14 cellular contexts compared by ENCODE assay signal in the genomic region with DNA sequence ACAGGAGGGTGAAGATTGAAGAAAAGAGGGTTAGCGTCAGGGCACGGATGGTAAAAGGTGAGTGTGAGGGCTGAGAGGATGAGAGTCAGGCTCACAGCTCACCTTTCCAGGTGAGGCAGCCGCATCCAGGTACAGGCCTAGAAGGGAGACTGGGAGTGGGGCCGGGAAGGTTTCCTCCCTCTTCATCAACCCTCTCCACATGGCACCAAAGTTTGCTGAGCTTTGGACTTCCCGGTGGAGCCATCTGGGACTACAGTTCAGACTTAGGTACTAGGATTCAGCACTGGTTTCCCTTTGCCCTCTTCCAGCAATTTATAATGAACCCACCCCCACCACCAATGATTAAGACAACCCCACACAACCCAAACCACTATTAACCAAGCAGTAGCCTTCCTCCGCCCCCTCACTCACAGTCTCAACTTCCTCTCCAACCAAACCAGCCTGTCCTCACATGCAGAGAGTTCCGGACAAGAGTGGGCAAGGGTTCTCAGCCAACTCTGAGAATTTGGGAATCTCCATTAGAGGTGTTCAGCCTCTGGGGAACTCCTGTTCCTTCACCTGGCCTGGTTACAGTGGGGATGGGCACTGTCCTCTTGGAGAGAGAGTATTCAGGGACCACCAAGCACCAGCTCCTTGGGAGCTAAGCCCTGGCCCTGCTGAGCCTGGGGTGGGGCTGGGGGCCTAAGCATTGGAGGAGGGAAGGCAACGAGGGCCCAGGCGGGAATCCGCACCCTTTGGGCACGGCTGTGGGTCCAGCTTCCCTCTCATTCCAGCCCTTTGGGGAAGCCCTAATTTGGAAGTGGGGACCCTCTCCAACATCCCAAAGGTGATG. TPM values are rescaled to one million over a fixed set of nuclear protein-coding genes. Genes with fewer than 3 reads are reported as not detected.
DNase-seq lines count a peak whose midpoint lies in the region; ATAC-seq, FAIRE-seq and TF ChIP-seq lines count a peak whose summit lies in the region.
"Had no signal": no experiment of that assay in that cellular context is flagged by ENCODE, and none has a peak within 500 bp of the region (broad histone marks: within the 10 kb centered on the region; RNA-seq: fewer than 3 reads in every experiment).

No MANE protein-coding gene starts in this region.

- peaks cover 100% of the 10 kb centered on the region for H3K4me1 Mint-ChIP-seq in nephron progenitor cell

- H3K4me2 ChIP-seq in OCI-LY7 (ENCODE audit: low read length) = 0 out of 2 replicates have a peak overlapping the region, but pooled peaks have one; percentile 24
- no peak overlapping the region for H3K4me2 ChIP-seq in endothelial cell of umbilical vein (ENCODE audit: insufficient read depth, low read length)

- H3K9me3 ChIP-seq in OCI-LY7 (ENCODE audit: low read length) = no peaks in the 10 kb centered on the region
- H3K9me3 ChIP-seq in endothelial cell of umbilical vein (replicated peaks; ENCODE audit: control insufficient read depth, insufficient read depth, low read length) = no peaks in the 10 kb centered on the region
- H3K9me3 ChIP-seq: prostate gland had no signal

- no peaks in the 10 kb centered on the region for H3K27me3 Mint-ChIP-seq in nephron progenitor cell (ENCODE audit: low read depth, poor library complexity)

- BruUV-seq in OCI-LY7 (replicated peaks; lab: Mats Ljungman, UMichigan) = no TSS peak
- no TSS peak for BruUV-seq in endothelial cell of umbilical vein (replicated peaks; lab: Mats Ljungman, UMichigan)

- H3K36me3 ChIP-seq in OCI-LY7 (ENCODE audit: insufficient read depth, low read length) (peaks cover 4% of the 10 kb centered on the region; the same call in 1 of the 2 replicates), endothelial cell of umbilical vein (ENCODE audit: control insufficient read depth in 2 of 2, extremely low read depth in 1 of 2, insufficient read depth in 2 of 2, low read length in 2 of 2) (no peaks in the 10 kb centered on the region)
- H3K36me3 ChIP-seq: prostate gland had no signal

- intact Hi-C loops in OCI-LY7 (cut with micrococcal nuclease; ENCODE audit: unreplicated experiment) (no loop called here), endothelial cell of umbilical vein (cut with micrococcal nuclease) (no loop called here)

- H3K79me2 ChIP-seq in OCI-LY7 (ENCODE audit: insufficient read depth, low read depth, low read length) (peaks cover 21% of the 10 kb centered on the region), endothelial cell of umbilical vein (ENCODE audit: control insufficient read depth, insufficient read depth, low read length) (no peaks in the 10 kb centered on the region)

- no peaks in the 10 kb centered on the region for H3K9me3 Mint-ChIP-seq in nephron progenitor cell
- H3K9me3 Mint-ChIP-seq: activated CD4-positive, alpha-beta T cell treated with anti-CD3 and anti-CD28 coated beads, Interleukin-2, amount 10 ng/mL, durations not matched to agents 24 days and 14 days; activated T-helper 17 cell treated with anti-CD3 and anti-CD28 coated beads, Interleukin-2, amount 50 U/mL, for 72 hours; memory B cell had no signal

- H3K27me3 ChIP-seq in endothelial cell of umbilical vein (ENCODE audit: control insufficient read depth in 2 of 2, insufficient read depth in 2 of 2, low read length in 2 of 2) = peaks cover 83 to 95% of the 10 kb centered on the region in 2 experiments

- H3K9ac ChIP-seq in endothelial cell of umbilical vein (replicated peaks; ENCODE audit: extremely low read depth, insufficient read depth, low read length) = no peak overlapping the region

- no peaks in the 10 kb centered on the region for H3K9me1 ChIP-seq in endothelial cell of umbilical vein (replicated peaks; ENCODE audit: control insufficient read depth, extremely low read depth, insufficient read depth, low read length)

- POLR2A ChIA-PET in OCI-LY7 (lab: Charles Lee) = interaction anchor here (1.5 kb wide), 1 partner anchor 15 kb away, joined by 5 read pairs; no protein-coding TSS in a partner anchor
- POLR2A ChIA-PET in endothelial cell of umbilical vein (lab: Charles Lee) = no interaction called here

- DNase-seq in OCI-LY7 (ENCODE audit: low spot score) (no peak), endothelial cell of umbilical vein (ENCODE audit: low read depth, low spot score) (no peak), nephron progenitor cell (peak; percentile 42), NOMO-1 treated with dmso at 0.1 percent for 144 hours (lab: John Stamatoyannopoulos, UW; ENCODE audit: unreplicated experiment) (no peak)
- DNase-seq in activated naive CD4-positive, alpha-beta T cell treated with Interleukin-2 at 50 U/mL for 16 hours = no peak
- DNase-seq: activated CD4-positive, alpha-beta T cell treated with anti-CD3 and anti-CD28 coated beads, Interleukin-2, amount 10 ng/mL, durations not matched to agents 24 days and 14 days; T-helper 1 cell had no signal

- H4K20me1 ChIP-seq in OCI-LY7 (ENCODE audit: insufficient read depth, low read length) = 0 out of 2 replicates have a peak, but pooled peaks cover 4% of the 10 kb centered on the region
- H4K20me1 ChIP-seq in endothelial cell of umbilical vein (replicated peaks; ENCODE audit: control insufficient read depth, extremely low read depth, insufficient read depth, low read length) = no peaks in the 10 kb centered on the region

- TF ChIP-seq CTCF in GM12875 (IDR thresholded peaks at IDR 0.05; ENCODE audit: borderline replicate concordance, insufficient read depth, low read depth, low read length) = no peak
- TF ChIP-seq CTCF in OCI-LY7 (conservative IDR thresholded peaks at IDR 0.05; ENCODE audit: low read length) = no peak
- TF ChIP-seq CTCF in endothelial cell of umbilical vein (IDR thresholded peaks at IDR 0.05; ENCODE audit: extremely low read depth in 1 of 2, insufficient read depth in 1 of 2, low read depth in 1 of 2, low read length in 2 of 2) = no peak
- TF ChIP-seq CTCF in nephron progenitor cell (IDR thresholded peaks at IDR 0.05) = no peak

- H3K4me3 ChIP-seq in GM12875 (ENCODE audit: low read depth, low read length) = peak overlapping the region; percentile 10
- no peak overlapping the region for H3K4me3 ChIP-seq in OCI-LY7 (ENCODE audit: low read depth, low read length, poor library complexity, severe bottlenecking)
- no peak overlapping the region for H3K4me3 ChIP-seq in endothelial cell of umbilical vein (replicated peaks in 1 of 3; ENCODE audit: insufficient read depth in 1 of 3, low read depth in 1 of 3, low read length in 3 of 3)
- H3K4me3 ChIP-seq: prostate gland had no signal

- no peak for ATAC-seq in HG03571 (IDR thresholded peaks at IDR 0.05; ENCODE audit: unreplicated experiment)
- ATAC-seq in HG03342 (IDR thresholded peaks at IDR 0.05; ENCODE audit: unreplicated experiment) = no peak
- ATAC-seq: activated T-helper 17 cell treated with anti-CD3 and anti-CD28 coated beads, Interleukin-2, amount 50 U/mL, for 72 hours had no signal

- peak overlapping the region; percentile 95 for H3K4me3 Mint-ChIP-seq in nephron progenitor cell
- H3K4me3 Mint-ChIP-seq: activated T-helper 17 cell treated with anti-CD3 and anti-CD28 coated beads, Interleukin-2, amount 50 U/mL, for 72 hours had no signal

- no peaks in the 10 kb centered on the region for H3K9me2 ChIP-seq in OCI-LY7 (ENCODE audit: insufficient read depth, low read length)

- H3K27ac ChIP-seq in OCI-LY7 (ENCODE audit: low read depth, low read length, poor library complexity, severe bottlenecking) (no peak overlapping the region), endothelial cell of umbilical vein (ENCODE audit: insufficient read depth, low read depth, low read length) (no peak overlapping the region)
- H3K27ac ChIP-seq: prostate gland had no signal

- peak overlapping the region; percentile 40 for H2AFZ ChIP-seq in OCI-LY7 (ENCODE audit: low read length)
- H2AFZ ChIP-seq in endothelial cell of umbilical vein (ENCODE audit: low read depth, low read length) = no peak overlapping the region

- H3K27ac Mint-ChIP-seq in nephron progenitor cell = peak overlapping the region; percentile 97
- H3K27ac Mint-ChIP-seq: activated CD4-positive, alpha-beta T cell treated with anti-CD3 and anti-CD28 coated beads, Interleukin-2, amount 10 ng/mL, durations not matched to agents 24 days and 14 days; activated T-helper 17 cell treated with anti-CD3 and anti-CD28 coated beads, Interleukin-2, amount 50 U/mL, for 72 hours; memory B cell had no signal

- TF ChIP-seq POLR2A in endothelial cell of umbilical vein (IDR thresholded peaks at IDR 0.05; ENCODE audit: low read depth, low read length) = no peak

- no peak for FAIRE-seq in endothelial cell of umbilical vein (lab: Jason Lieb, UNC)
- FAIRE-seq: D721Med had no signal

- dilution Hi-C loops in endothelial cell of umbilical vein (cut with MboI; ENCODE audit: extremely low pct_ligation_motif_present, low sequenced_read_pairs) = no loop called here

- CTCF ChIA-PET in OCI-LY7 (lab: Charles Lee; ENCODE audit: unreplicated experiment) (interaction anchor here (0.6 kb wide), 1 partner anchor 117 kb away, joined by 4 read pairs; no protein-coding TSS in a partner anchor), endothelial cell of umbilical vein (lab: Charles Lee) (interaction anchor here (0.6 to 2.1 kb wide), 3 partner anchors 19 to 157 kb away, joined by 3 to 9 read pairs (median 3); a partner anchor contains a TSS)

- H3K4me1 ChIP-seq in OCI-LY7 (ENCODE audit: insufficient read depth, low read length, poor library complexity, severe bottlenecking) = peaks cover 38% of the 10 kb centered on the region
- no peaks in the 10 kb centered on the region for H3K4me1 ChIP-seq in endothelial cell of umbilical vein (ENCODE audit: control insufficient read depth, extremely low read depth, insufficient read depth, low read length)
- H3K4me1 ChIP-seq: prostate gland had no signal

- H3K36me3 Mint-ChIP-seq in nephron progenitor cell (ENCODE audit: low read depth) = peaks cover 53% of the 10 kb centered on the region

RNA-seq across cellular contexts. Expression of a gene that starts 2.3 kb away (rescaled TPM):
- total RNA-seq in OCI-LY7 (2014; rRNA removed; shearing (Covaris generic)) = 6.2 and 7.1 TPM in 2 replicates
- total RNA-seq in OCI-LY7 (2022) = 20.0 and 20.1 TPM in 2 replicates
- total RNA-seq in endothelial cell of umbilical vein = 0.58 TPM in 1 of 2 replicates, not detected in the other
- 0.06 and 0.14 TPM in 2 replicates for polyA plus RNA-seq in endothelial cell of umbilical vein
- not detected in 2 replicates for polyA plus RNA-seq in endothelial cell of umbilical vein (2011; cell fraction: cytosol; rRNA removed)
- 0.15 and 0.55 TPM in 2 replicates for polyA plus RNA-seq in endothelial cell of umbilical vein (2011; cell fraction: nucleus; rRNA removed)
- 2.5 and 2.9 TPM in 2 replicates for polyA plus RNA-seq in endothelial cell of umbilical vein (2012)
- polyA minus RNA-seq in endothelial cell of umbilical vein = not detected in 2 replicates
- polyA minus RNA-seq in endothelial cell of umbilical vein (2011; cell fraction: cytosol; rRNA and poly(A)+ RNA removed) = 0.61 TPM
- polyA minus RNA-seq in endothelial cell of umbilical vein (2011; cell fraction: nucleus; rRNA and poly(A)+ RNA removed) = not detected in 2 replicates
- total RNA-seq: activated CD4-positive, alpha-beta T cell treated with anti-CD3 and anti-CD28 coated beads, Interleukin-2, amount 10 ng/mL, durations not matched to agents 24 days and 14 days had no signal

RNA-seq across cellular contexts. Expression of a gene that starts 18.4 kb away (rescaled TPM):
- total RNA-seq in OCI-LY7 (2014; rRNA removed; shearing (Covaris generic)) = not detected in 2 replicates
- not detected in 2 replicates for total RNA-seq in OCI-LY7 (2022)
- total RNA-seq in endothelial cell of umbilical vein = not detected in 2 replicates
- polyA plus RNA-seq in endothelial cell of umbilical vein = not detected in 2 replicates
- not detected in 2 replicates for polyA plus RNA-seq in endothelial cell of umbilical vein (2011; cell fraction: cytosol; rRNA removed)
- polyA plus RNA-seq in endothelial cell of umbilical vein (2011; cell fraction: nucleus; rRNA removed) = 0.07 and 0.08 TPM in 2 replicates
- 0.13 and 0.38 TPM in 2 replicates for polyA plus RNA-seq in endothelial cell of umbilical vein (2012)
- polyA minus RNA-seq in endothelial cell of umbilical vein = not detected in 2 replicates
- polyA minus RNA-seq in endothelial cell of umbilical vein (2011; cell fraction: cytosol; rRNA and poly(A)+ RNA removed) = not detected
- not detected in 2 replicates for polyA minus RNA-seq in endothelial cell of umbilical vein (2011; cell fraction: nucleus; rRNA and poly(A)+ RNA removed)
- total RNA-seq: activated CD4-positive, alpha-beta T cell treated with anti-CD3 and anti-CD28 coated beads, Interleukin-2, amount 10 ng/mL, durations not matched to agents 24 days and 14 days; activated T-helper 17 cell treated with anti-CD3 and anti-CD28 coated beads, Interleukin-2, amount 50 U/mL, for 72 hours had no signal

RNA-seq across cellular contexts. Expression of a gene that starts 23.1 kb away (rescaled TPM):
- total RNA-seq in OCI-LY7 (2014; rRNA removed; shearing (Covaris generic)) = 0.92 and 1.6 TPM in 2 replicates
- 2.7 and 3.7 TPM in 2 replicates for total RNA-seq in OCI-LY7 (2022)
- total RNA-seq in endothelial cell of umbilical vein = 0.51 and 0.58 TPM in 2 replicates
- 0.57 and 0.72 TPM in 2 replicates for polyA plus RNA-seq in endothelial cell of umbilical vein
- polyA plus RNA-seq in endothelial cell of umbilical vein (2011; cell fraction: cytosol; rRNA removed) = 0.45 TPM in 2 replicates
- polyA plus RNA-seq in endothelial cell of umbilical vein (2011; cell fraction: nucleus; rRNA removed) = 0.99 and 1.0 TPM in 2 replicates
- 5.4 and 9.5 TPM in 2 replicates for polyA plus RNA-seq in endothelial cell of umbilical vein (2012)
- polyA minus RNA-seq in endothelial cell of umbilical vein = 0.40 and 0.97 TPM in 2 replicates
- 2.0 TPM for polyA minus RNA-seq in endothelial cell of umbilical vein (2011; cell fraction: cytosol; rRNA and poly(A)+ RNA removed)
- polyA minus RNA-seq in endothelial cell of umbilical vein (2011; cell fraction: nucleus; rRNA and poly(A)+ RNA removed) = not detected in 2 replicates
- total RNA-seq: activated CD4-positive, alpha-beta T cell treated with anti-CD3 and anti-CD28 coated beads, Interleukin-2, amount 10 ng/mL, durations not matched to agents 24 days and 14 days; activated T-helper 17 cell treated with anti-CD3 and anti-CD28 coated beads, Interleukin-2, amount 50 U/mL, for 72 hours had no signal

RNA-seq across cellular contexts. Expression of a gene that starts 42.5 kb away (rescaled TPM):
- not detected in 2 replicates for total RNA-seq in OCI-LY7 (2014; rRNA removed; shearing (Covaris generic))
- total RNA-seq in OCI-LY7 (2022) = not detected in 2 replicates
- 0.35 TPM in 1 of 2 replicates, not detected in the other for total RNA-seq in endothelial cell of umbilical vein
- polyA plus RNA-seq in endothelial cell of umbilical vein = 0.03 and 0.19 TPM in 2 replicates
- 0.03 and 0.11 TPM in 2 replicates for polyA plus RNA-seq in endothelial cell of umbilical vein (2011; cell fraction: cytosol; rRNA removed)
- polyA plus RNA-seq in endothelial cell of umbilical vein (2011; cell fraction: nucleus; rRNA removed) = 0.11 and 0.14 TPM in 2 replicates
- 2.8 and 3.8 TPM in 2 replicates for polyA plus RNA-seq in endothelial cell of umbilical vein (2012)
- 0.08 and 0.15 TPM in 2 replicates for polyA minus RNA-seq in endothelial cell of umbilical vein
- not detected for polyA minus RNA-seq in endothelial cell of umbilical vein (2011; cell fraction: cytosol; rRNA and poly(A)+ RNA removed)
- not detected in 2 replicates for polyA minus RNA-seq in endothelial cell of umbilical vein (2011; cell fraction: nucleus; rRNA and poly(A)+ RNA removed)
- total RNA-seq: activated CD4-positive, alpha-beta T cell treated with anti-CD3 and anti-CD28 coated beads, Interleukin-2, amount 10 ng/mL, durations not matched to agents 24 days and 14 days; activated T-helper 17 cell treated with anti-CD3 and anti-CD28 coated beads, Interleukin-2, amount 50 U/mL, for 72 hours had no signal

RNA-seq across cellular contexts. Expression of a gene that starts 51.3 kb away (rescaled TPM):
- total RNA-seq in OCI-LY7 (2014; rRNA removed; shearing (Covaris generic)) = not detected in 2 replicates
- total RNA-seq in OCI-LY7 (2022) (0.42 and 0.57 TPM in 2 replicates), endothelial cell of umbilical vein (0.21 and 0.40 TPM in 2 replicates)
- polyA plus RNA-seq in endothelial cell of umbilical vein = 0.54 and 0.58 TPM in 2 replicates
- 0.32 and 0.35 TPM in 2 replicates for polyA plus RNA-seq in endothelial cell of umbilical vein (2011; cell fraction: cytosol; rRNA removed)
- 0.21 and 0.45 TPM in 2 replicates for polyA plus RNA-seq in endothelial cell of umbilical vein (2011; cell fraction: nucleus; rRNA removed)
- 6.3 and 11.9 TPM in 2 replicates for polyA plus RNA-seq in endothelial cell of umbilical vein (2012)
- polyA minus RNA-seq in endothelial cell of umbilical vein = not detected in 2 replicates
- polyA minus RNA-seq in endothelial cell of umbilical vein (2011; cell fraction: cytosol; rRNA and poly(A)+ RNA removed) = 3.2 TPM
- polyA minus RNA-seq in endothelial cell of umbilical vein (2011; cell fraction: nucleus; rRNA and poly(A)+ RNA removed) = not detected in 2 replicates
- total RNA-seq: activated CD4-positive, alpha-beta T cell treated with anti-CD3 and anti-CD28 coated beads, Interleukin-2, amount 10 ng/mL, durations not matched to agents 24 days and 14 days; activated T-helper 17 cell treated with anti-CD3 and anti-CD28 coated beads, Interleukin-2, amount 50 U/mL, for 72 hours had no signal
